7 cellular contexts compared by ENCODE assay signal in genomic region chr20:13638496-13639477, GRCh38. TPM values are rescaled to one million over a fixed set of nuclear protein-coding genes. Genes with fewer than 3 reads are reported as not detected.
DNase-seq lines count a peak whose midpoint lies in the region; ATAC-seq and TF ChIP-seq lines count a peak whose summit lies in the region.

TSS of gene TASP1 (minus strand) at chr20:13638932. CDS start at chr20:13630078, 8,854 bp downstream.

- in situ Hi-C loops in astrocyte of the cerebellum (cut with HindIII; ENCODE audit: low sequenced_read_pairs), result no loop called here

- peaks cover 3% of the 10 kb centered on the region for H3K9me3 Mint-ChIP-seq in T-helper 2 cell treated with Interferon-gamma antibody and Interleukin-4, amounts not matched to agents 5 μg/mL and 100 μg/mL, for 36 hours

- peaks cover 4% of the 10 kb centered on the region for H3K36me3 Mint-ChIP-seq in T-helper 2 cell treated with Interferon-gamma antibody and Interleukin-4, amounts not matched to agents 5 μg/mL and 100 μg/mL, for 36 hours (ENCODE audit: low read depth)

- H3K27me3 Mint-ChIP-seq in T-helper 2 cell treated with Interferon-gamma antibody and Interleukin-4, amounts not matched to agents 5 μg/mL and 100 μg/mL, for 36 hours (ENCODE audit: low read depth), result peaks cover 10% of the 10 kb centered on the region

- peak within 1 kb of the TSS; percentile 98 for H3K4me3 Mint-ChIP-seq in T-helper 2 cell treated with Interferon-gamma antibody and Interleukin-4, amounts not matched to agents 5 μg/mL and 100 μg/mL, for 36 hours

- H3K4me3 ChIP-seq in astrocyte of the cerebellum (ENCODE audit: low read depth, low read length), result peak within 1 kb of the TSS; percentile 98

- ATAC-seq in GM18499 (IDR thresholded peaks at IDR 0.05; ENCODE audit: insufficient read depth, unreplicated experiment), result peak; percentile 98
- peak; percentile 100 for ATAC-seq in HG02943 (IDR thresholded peaks at IDR 0.05; ENCODE audit: low read depth, unreplicated experiment)

- peak within 1 kb of the TSS; percentile 69 for H3K27ac Mint-ChIP-seq in T-helper 2 cell treated with Interferon-gamma antibody and Interleukin-4, amounts not matched to agents 5 μg/mL and 100 μg/mL, for 36 hours

- no peak for TF ChIP-seq CTCF in astrocyte of the cerebellum (IDR thresholded peaks at IDR 0.05; ENCODE audit: low read depth, low read length, missing control alignments)

- H3K4me1 Mint-ChIP-seq in T-helper 2 cell treated with Interferon-gamma antibody and Interleukin-4, amounts not matched to agents 5 μg/mL and 100 μg/mL, for 36 hours (ENCODE audit: low read depth), result peaks cover 23% of the 10 kb centered on the region

- DNase-seq in NCI-H187 treated with DMSO at 0.1 percent for 48 hours (lab: John Stamatoyannopoulos, UW) (peak; percentile 75), astrocyte of the cerebellum (ENCODE audit: low read depth) (peak; percentile 90), hepatic stellate cell (ENCODE audit: low spot score) (peak; percentile 95), renal cortical epithelial cell (ENCODE audit: low read depth) (peak; percentile 94)
- DNase-seq in T-helper 2 cell treated with Interferon-gamma antibody and Interleukin-4, amounts not matched to agents 5 μg/mL and 100 μg/mL, for 36 hours (ENCODE audit: low spot score), result peak; percentile 91

RNA-seq across cellular contexts. Expression of gene TASP1, which starts in this region (rescaled TPM):
- 10.1 and 20.1 TPM in 2 replicates for total RNA-seq in renal cortical epithelial cell

Comparison
In these comparisons a context has a peak if more than half of its experiments do, and no peak if none do; other contexts are left out.
1. Peak in every context shown above with its lines: DNase-seq, ATAC-seq and H3K4me3 ChIP-seq.